In genomic region chr7:147915781-147916180, GRCh38 we compare ENCODE assay signal across 1 cellular context.
TF ChIP-seq lines count a peak whose summit lies in the region.

No MANE protein-coding gene starts in this region.

TF ChIP-seq in GM23338, 12 proteins besides CTCF, POLR2A, EP300 and RAD21 (continued from another document):
- TF ChIP-seq, protein P1, sequence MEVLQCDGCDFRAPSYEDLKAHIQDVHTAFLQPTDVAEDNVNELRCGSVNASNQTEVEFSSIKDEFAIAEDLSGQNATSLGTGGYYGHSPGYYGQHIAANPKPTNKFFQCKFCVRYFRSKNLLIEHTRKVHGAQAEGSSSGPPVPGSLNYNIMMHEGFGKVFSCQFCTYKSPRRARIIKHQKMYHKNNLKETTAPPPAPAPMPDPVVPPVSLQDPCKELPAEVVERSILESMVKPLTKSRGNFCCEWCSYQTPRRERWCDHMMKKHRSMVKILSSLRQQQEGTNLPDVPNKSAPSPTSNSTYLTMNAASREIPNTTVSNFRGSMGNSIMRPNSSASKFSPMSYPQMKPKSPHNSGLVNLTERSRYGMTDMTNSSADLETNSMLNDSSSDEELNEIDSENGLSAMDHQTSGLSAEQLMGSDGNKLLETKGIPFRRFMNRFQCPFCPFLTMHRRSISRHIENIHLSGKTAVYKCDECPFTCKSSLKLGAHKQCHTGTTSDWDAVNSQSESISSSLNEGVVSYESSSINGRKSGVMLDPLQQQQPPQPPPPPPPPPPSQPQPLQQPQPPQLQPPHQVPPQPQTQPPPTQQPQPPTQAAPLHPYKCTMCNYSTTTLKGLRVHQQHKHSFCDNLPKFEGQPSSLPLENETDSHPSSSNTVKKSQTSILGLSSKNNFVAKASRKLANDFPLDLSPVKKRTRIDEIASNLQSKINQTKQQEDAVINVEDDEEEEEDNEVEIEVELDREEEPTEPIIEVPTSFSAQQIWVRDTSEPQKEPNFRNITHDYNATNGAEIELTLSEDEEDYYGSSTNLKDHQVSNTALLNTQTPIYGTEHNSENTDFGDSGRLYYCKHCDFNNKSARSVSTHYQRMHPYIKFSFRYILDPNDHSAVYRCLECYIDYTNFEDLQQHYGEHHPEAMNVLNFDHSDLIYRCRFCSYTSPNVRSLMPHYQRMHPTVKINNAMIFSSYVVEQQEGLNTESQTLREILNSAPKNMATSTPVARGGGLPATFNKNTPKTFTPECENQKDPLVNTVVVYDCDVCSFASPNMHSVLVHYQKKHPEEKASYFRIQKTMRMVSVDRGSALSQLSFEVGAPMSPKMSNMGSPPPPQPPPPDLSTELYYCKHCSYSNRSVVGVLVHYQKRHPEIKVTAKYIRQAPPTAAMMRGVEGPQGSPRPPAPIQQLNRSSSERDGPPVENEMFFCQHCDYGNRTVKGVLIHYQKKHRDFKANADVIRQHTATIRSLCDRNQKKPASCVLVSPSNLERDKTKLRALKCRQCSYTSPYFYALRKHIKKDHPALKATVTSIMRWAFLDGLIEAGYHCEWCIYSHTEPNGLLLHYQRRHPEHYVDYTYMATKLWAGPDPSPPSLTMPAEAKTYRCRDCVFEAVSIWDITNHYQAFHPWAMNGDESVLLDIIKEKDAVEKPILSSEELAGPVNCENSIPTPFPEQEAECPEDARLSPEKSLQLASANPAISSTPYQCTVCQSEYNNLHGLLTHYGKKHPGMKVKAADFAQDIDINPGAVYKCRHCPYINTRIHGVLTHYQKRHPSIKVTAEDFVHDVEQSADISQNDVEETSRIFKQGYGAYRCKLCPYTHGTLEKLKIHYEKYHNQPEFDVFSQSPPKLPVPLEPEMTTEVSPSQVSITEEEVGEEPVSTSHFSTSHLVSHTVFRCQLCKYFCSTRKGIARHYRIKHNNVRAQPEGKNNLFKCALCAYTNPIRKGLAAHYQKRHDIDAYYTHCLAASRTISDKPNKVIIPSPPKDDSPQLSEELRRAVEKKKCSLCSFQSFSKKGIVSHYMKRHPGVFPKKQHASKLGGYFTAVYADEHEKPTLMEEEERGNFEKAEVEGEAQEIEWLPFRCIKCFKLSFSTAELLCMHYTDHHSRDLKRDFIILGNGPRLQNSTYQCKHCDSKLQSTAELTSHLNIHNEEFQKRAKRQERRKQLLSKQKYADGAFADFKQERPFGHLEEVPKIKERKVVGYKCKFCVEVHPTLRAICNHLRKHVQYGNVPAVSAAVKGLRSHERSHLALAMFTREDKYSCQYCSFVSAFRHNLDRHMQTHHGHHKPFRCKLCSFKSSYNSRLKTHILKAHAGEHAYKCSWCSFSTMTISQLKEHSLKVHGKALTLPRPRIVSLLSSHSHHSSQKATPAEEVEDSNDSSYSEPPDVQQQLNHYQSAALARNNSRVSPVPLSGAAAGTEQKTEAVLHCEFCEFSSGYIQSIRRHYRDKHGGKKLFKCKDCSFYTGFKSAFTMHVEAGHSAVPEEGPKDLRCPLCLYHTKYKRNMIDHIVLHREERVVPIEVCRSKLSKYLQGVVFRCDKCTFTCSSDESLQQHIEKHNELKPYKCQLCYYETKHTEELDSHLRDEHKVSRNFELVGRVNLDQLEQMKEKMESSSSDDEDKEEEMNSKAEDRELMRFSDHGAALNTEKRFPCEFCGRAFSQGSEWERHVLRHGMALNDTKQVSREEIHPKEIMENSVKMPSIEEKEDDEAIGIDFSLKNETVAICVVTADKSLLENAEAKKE (CRISPR knock-in tag; IDR thresholded peaks at IDR 0.05) = no peak
- TF ChIP-seq STAT1 (IDR thresholded peaks at IDR 0.05; ENCODE audit: unreplicated experiment) = no peak
- TF ChIP-seq POLR2AphosphoS5 (IDR thresholded peaks at IDR 0.05; ENCODE audit: low read depth) = no peak
- TF ChIP-seq ZNF114 (CRISPR knock-in tag; IDR thresholded peaks at IDR 0.05) = no peak
- TF ChIP-seq EZH2 (IDR thresholded peaks at IDR 0.05; ENCODE audit: low read depth, unreplicated experiment) = no peak
- no peak for TF ChIP-seq EZH2phosphoT487 (IDR thresholded peaks at IDR 0.05; ENCODE audit: unreplicated experiment)
